In the genomic region with DNA sequence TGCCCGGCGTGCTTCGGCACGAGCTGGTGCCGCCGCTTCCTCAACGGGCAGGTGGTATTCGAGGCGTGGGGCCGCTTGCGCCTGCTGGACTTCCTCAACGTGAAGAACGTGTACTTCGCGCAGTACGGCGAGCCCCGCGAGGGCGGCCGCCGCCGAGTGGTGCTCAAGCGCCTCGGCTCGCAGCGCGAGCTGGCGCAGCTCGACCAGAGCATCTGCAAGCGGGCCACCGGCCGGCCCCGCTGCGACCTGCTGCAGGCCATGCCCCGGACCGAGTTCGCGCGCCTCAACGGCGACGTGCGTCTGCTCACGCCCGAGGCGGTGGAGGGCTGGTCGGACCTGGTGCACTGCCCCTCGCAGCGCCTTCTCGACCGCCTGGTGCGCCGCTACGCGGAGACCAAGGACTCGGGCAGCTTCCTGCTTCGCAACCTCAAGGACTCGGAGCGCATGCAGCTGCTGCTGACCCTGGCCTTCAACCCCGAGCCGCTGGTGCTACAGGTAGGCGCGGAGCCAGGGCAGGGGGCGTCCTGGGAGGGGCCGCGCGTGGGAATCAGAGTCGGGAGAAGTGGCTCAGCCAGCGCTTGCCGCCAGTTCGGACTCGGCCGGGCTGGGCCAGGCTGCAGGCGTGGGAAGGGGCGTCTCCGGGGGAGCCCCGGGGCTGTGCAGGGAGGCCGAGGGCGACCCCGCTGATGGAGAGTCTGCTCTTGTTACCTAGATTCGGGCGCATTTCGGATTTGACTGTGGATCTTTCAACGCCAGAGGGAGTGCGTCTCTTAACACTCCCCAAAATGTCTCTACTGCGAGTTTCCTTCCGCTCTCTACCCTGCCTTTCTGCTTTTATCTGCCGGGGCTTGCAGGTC, we compare ENCODE assay signal across 8 cellular contexts. TPM values are rescaled to one million over a fixed set of nuclear protein-coding genes. Genes with fewer than 3 reads are reported as not detected.
DNase-seq lines count a peak whose midpoint lies in the region; ATAC-seq and TF ChIP-seq lines count a peak whose summit lies in the region.

No MANE protein-coding gene starts in this region.

- H3K4me3 ChIP-seq in kidney epithelial cell (ENCODE audit: low read depth, low read length): peak overlapping the region; percentile 69

- in situ Hi-C loops in GM18951 (cut with MboI; ENCODE audit: low sequenced_read_pairs, unreplicated experiment): no loop called here

- peak overlapping the region; percentile 97 for H3K4me3 Mint-ChIP-seq in chondrocyte (ENCODE audit: unreplicated experiment)

- no peaks in the 10 kb centered on the region for H3K9me3 Mint-ChIP-seq in chondrocyte (ENCODE audit: low read depth)

- DNase-seq in AG20443 (ENCODE audit: low spot score): peak; percentile 67
- peak; percentile 70 for DNase-seq in NCI-H226
- peak; percentile 39 to 52 for DNase-seq in activated CD4-positive, alpha-beta T cell treated with anti-CD3 and anti-CD28 coated beads for 24 hours (ENCODE audit: low read depth in 2 of 2)
- peak; percentile 94 for DNase-seq in chondrocyte (ENCODE audit: low spot score)
- no peak for DNase-seq in kidney epithelial cell (ENCODE audit: low read depth)
- peak; percentile 69 for DNase-seq in stimulated activated CD4-positive, alpha-beta T cell treated with anti-CD3 and anti-CD28 coated beads, Interleukin-15, amount 100 ng/mL, for 24 hours

- TF ChIP-seq POLR2A in GM18951 (IDR thresholded peaks at IDR 0.05; ENCODE audit: extremely low read depth, insufficient read depth, insufficient read length): peak; percentile 2

- H3K36me3 ChIP-seq in kidney epithelial cell (ENCODE audit: control insufficient read depth, insufficient read depth, low read length): no peaks in the 10 kb centered on the region

- no peaks in the 10 kb centered on the region for H3K27me3 Mint-ChIP-seq in chondrocyte (ENCODE audit: low read depth)

- no peaks in the 10 kb centered on the region for H3K27me3 ChIP-seq in kidney epithelial cell (ENCODE audit: control insufficient read depth, insufficient read depth, low read length)

- ATAC-seq in HG03196 (IDR thresholded peaks at IDR 0.05; ENCODE audit: unreplicated experiment): peak; percentile 33

- H3K36me3 Mint-ChIP-seq in chondrocyte (ENCODE audit: low read depth): no peaks in the 10 kb centered on the region

- H3K27ac Mint-ChIP-seq in chondrocyte (ENCODE audit: unreplicated experiment): peak overlapping the region; percentile 97

- H3K4me1 Mint-ChIP-seq in chondrocyte (ENCODE audit: low read depth): peaks cover 42% of the 10 kb centered on the region

- TF ChIP-seq CTCF in chondrocyte (IDR thresholded peaks at IDR 0.05) (peak; percentile 79), kidney epithelial cell (IDR thresholded peaks at IDR 0.05; ENCODE audit: insufficient read depth, low read length, poor library complexity, severe bottlenecking) (peak; percentile 40)

RNA-seq across cellular contexts. Expression of a gene that starts 1.1 kb away (rescaled TPM):
- 25.8 to 51.9 TPM (median 28.8 TPM) in 3 replicates for total RNA-seq in chondrocyte
- 9.4 and 11.2 TPM in 2 replicates for total RNA-seq in kidney epithelial cell
